In the genomic region with DNA sequence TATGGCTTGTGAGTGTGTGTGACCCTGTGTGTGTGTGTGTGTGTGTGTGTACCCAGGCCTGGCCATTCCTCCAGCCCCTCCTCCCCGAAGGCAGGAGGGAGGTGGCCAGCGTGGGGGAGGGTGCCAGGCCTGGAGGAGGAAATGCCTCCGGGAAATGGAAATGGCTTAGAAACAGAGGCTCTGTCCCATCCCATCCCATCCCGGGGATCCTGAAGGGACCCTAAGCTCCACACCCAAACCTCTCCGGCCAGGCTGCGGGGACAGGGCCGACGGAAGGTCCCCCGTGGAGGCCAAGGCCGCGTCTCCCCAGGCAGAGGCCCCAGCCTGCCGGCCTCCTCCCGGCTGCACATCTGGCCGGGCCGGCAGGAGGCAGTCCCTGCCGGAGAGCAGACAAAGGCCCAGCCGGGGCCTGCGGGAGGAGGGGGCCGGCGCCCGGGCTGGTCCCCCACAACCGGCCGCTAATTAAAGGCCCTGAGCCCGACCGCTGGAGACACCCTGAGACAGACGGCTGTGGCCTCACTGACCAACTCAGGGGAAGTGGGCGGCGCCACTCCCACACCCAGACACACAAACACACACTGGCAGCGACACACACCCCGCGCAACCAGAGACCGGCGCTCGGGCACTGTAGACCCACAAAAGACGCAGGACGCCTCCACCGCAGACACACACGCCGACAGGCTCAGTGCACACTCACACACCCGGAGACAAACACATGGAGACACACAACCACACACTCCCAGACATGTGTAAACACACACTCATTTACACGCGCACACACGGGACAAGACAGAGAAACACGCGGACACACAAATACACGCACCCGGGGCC, we compare ENCODE assay signal across 8 cellular contexts. TPM values are rescaled to one million over a fixed set of nuclear protein-coding genes. Genes with fewer than 3 reads are reported as not detected.
DNase-seq lines count a peak whose midpoint lies in the region; ATAC-seq, FAIRE-seq and TF ChIP-seq lines count a peak whose summit lies in the region.

No MANE protein-coding gene starts in this region.

- H3K27me3 ChIP-seq in breast epithelium (no peaks in the 10 kb centered on the region), pancreas (no peaks in the 10 kb centered on the region)

- H3K36me3 ChIP-seq in breast epithelium, result peaks cover 4% of the 10 kb centered on the region
- no peaks in the 10 kb centered on the region for H3K36me3 ChIP-seq in pancreas

- H3K27ac ChIP-seq in breast epithelium, result peak overlapping the region; percentile 57 to 89
- H3K27ac ChIP-seq in pancreas, result peak overlapping the region; percentile 42 to 78 (median 64)

- H3K4me1 Mint-ChIP-seq in MCF 10A (ENCODE audit: insufficient read depth, unreplicated experiment), result peaks cover 26% of the 10 kb centered on the region
- peaks cover 23% of the 10 kb centered on the region for H3K4me1 Mint-ChIP-seq in activated naive CD4-positive, alpha-beta T cell treated with anti-CD3 and anti-CD28 coated beads, Interleukin-2, amount 10 ng/mL, durations not matched to agents 7 days and 5 days

- H3K27me3 Mint-ChIP-seq in MCF 10A (ENCODE audit: insufficient read depth, unreplicated experiment), result no peaks in the 10 kb centered on the region
- peaks cover 43% of the 10 kb centered on the region for H3K27me3 Mint-ChIP-seq in activated naive CD4-positive, alpha-beta T cell treated with anti-CD3 and anti-CD28 coated beads, Interleukin-2, amount 10 ng/mL, durations not matched to agents 7 days and 5 days

- H3K36me3 Mint-ChIP-seq in MCF 10A (ENCODE audit: insufficient read depth, unreplicated experiment), result peaks cover 7% of the 10 kb centered on the region
- peaks cover 13% of the 10 kb centered on the region for H3K36me3 Mint-ChIP-seq in activated naive CD4-positive, alpha-beta T cell treated with anti-CD3 and anti-CD28 coated beads, Interleukin-2, amount 10 ng/mL, durations not matched to agents 7 days and 5 days

- no peak overlapping the region for H3K4me3 Mint-ChIP-seq in MCF 10A (ENCODE audit: unreplicated experiment)
- peak overlapping the region; percentile 78 for H3K4me3 Mint-ChIP-seq in activated naive CD4-positive, alpha-beta T cell treated with anti-CD3 and anti-CD28 coated beads, Interleukin-2, amount 10 ng/mL, durations not matched to agents 7 days and 5 days

- no peak for TF ChIP-seq POLR2A in breast epithelium (IDR thresholded peaks at IDR 0.05)

- ATAC-seq in pancreas, result peak; percentile 44 to 70 (median 66)
- no peak for ATAC-seq in HG03139 (IDR thresholded peaks at IDR 0.05; ENCODE audit: unreplicated experiment)
- no peak for ATAC-seq in HG02885 (IDR thresholded peaks at IDR 0.05; ENCODE audit: poor library complexity, unreplicated experiment)

- 10 to 12% methylated on average over 47 of the region's 47 CpGs for WGBS in pancreas, 2 donors

- DNase-seq in breast epithelium (ENCODE audit: low spot score in 2 of 2) (no peak), MCF 10A (ENCODE audit: unreplicated experiment) (no peak), cardiac septum (ENCODE audit: low spot score) (peak; percentile 86), pancreas (peak in 4 of 6 donors; percentile 30 to 70 (median 46)), HPDE6-E6E7 (ENCODE audit: extremely low spot score) (no peak)
- DNase-seq in activated naive CD4-positive, alpha-beta T cell treated with anti-CD3 and anti-CD28 coated beads, Interleukin-2, amount 10 ng/mL, durations not matched to agents 7 days and 5 days, result peak; percentile 46

- H3K4me1 ChIP-seq in breast epithelium, result peaks cover 0 to 3% of the 10 kb centered on the region in 2 donors
- H3K4me1 ChIP-seq in pancreas, result no peaks in the 10 kb centered on the region

- no peak for TF ChIP-seq CTCF in breast epithelium (IDR thresholded peaks at IDR 0.05)
- TF ChIP-seq CTCF in MCF 10A (IDR thresholded peaks at IDR 0.05; ENCODE audit: unreplicated experiment), result no peak
- no peak for TF ChIP-seq CTCF in pancreas (IDR thresholded peaks at IDR 0.05)

- intact Hi-C loops in breast epithelium (cut with DNase I; ENCODE audit: low total_unique reads), result no loop called here
- intact Hi-C loops in MCF 10A (cut with micrococcal nuclease), result no loop called here
- intact Hi-C loops in cardiac septum (cut with DNase I), result no loop called here
- intact Hi-C loops in pancreas (cut with DNase I), result no loop called here

- CTCF ChIA-PET in MCF 10A (lab: Yijun Ruan, JAX), result no interaction called here
- CTCF ChIA-PET in activated naive CD4-positive, alpha-beta T cell treated with anti-CD3 and anti-CD28 coated beads, Interleukin-2, amount 10 ng/mL, durations not matched to agents 7 days and 5 days (lab: Charles Lee), result no interaction called here

- H3K4me3 ChIP-seq in breast epithelium, result peak overlapping the region; percentile 60 to 85 (median 66)
- peak overlapping the region; percentile 26 to 48 (median 36) for H3K4me3 ChIP-seq in pancreas

- peaks cover 7% of the 10 kb centered on the region in 2 donors for H3K9me3 ChIP-seq in breast epithelium
- H3K9me3 ChIP-seq in pancreas, result no peaks in the 10 kb centered on the region

- H3K27ac Mint-ChIP-seq in MCF 10A (ENCODE audit: low read depth, unreplicated experiment), result no peak overlapping the region
- no peak overlapping the region for H3K27ac Mint-ChIP-seq in activated naive CD4-positive, alpha-beta T cell treated with anti-CD3 and anti-CD28 coated beads, Interleukin-2, amount 10 ng/mL, durations not matched to agents 7 days and 5 days

- POLR2A ChIA-PET in MCF 10A (lab: Yijun Ruan, JAX), result no interaction called here

- no TSS peak for BruUV-seq in MCF 10A (replicated peaks; lab: Mats Ljungman, UMichigan)

- FAIRE-seq in pancreas (lab: Jason Lieb, UNC), result no peak

- no peaks in the 10 kb centered on the region for H3K9me3 Mint-ChIP-seq in MCF 10A (ENCODE audit: unreplicated experiment)
- peaks cover 4% of the 10 kb centered on the region for H3K9me3 Mint-ChIP-seq in activated naive CD4-positive, alpha-beta T cell treated with anti-CD3 and anti-CD28 coated beads, Interleukin-2, amount 10 ng/mL, durations not matched to agents 7 days and 5 days

RNA-seq across cellular contexts. Expression of gene ADAMTS10, which starts 1.1 kb away (rescaled TPM):
- total RNA-seq in breast epithelium (10 to 100 TPM; 23.4 to 68.2 (median 48.2) TPM), MCF 10A (2022) (not detected in 2 replicates), cardiac septum (15.0 TPM), pancreas (10 to 100 TPM in 4 of 6 donors, 1 to 10 TPM in 2; 6.7 to 45.2 (median 15.7) TPM)
- 100 to 1,000 TPM in 1 of 2 donors, 10 to 100 TPM in 1; 46.6 to 106 TPM for polyA plus RNA-seq in pancreas

RNA-seq across cellular contexts. Expression of gene NFILZ, which starts 21.0 kb away (rescaled TPM):
- total RNA-seq in breast epithelium, result not detected
- not detected in 2 replicates for total RNA-seq in MCF 10A (2022)
- not detected for total RNA-seq in cardiac septum
- not detected for total RNA-seq in pancreas
- polyA plus RNA-seq in pancreas, result not detected

RNA-seq across cellular contexts. Expression of gene MYO1F, which starts 32.2 kb away (rescaled TPM):
- total RNA-seq in breast epithelium (10 to 100 TPM in 2 of 3 donors, 1 to 10 TPM in 1; 8.5 to 31.0 (median 11.3) TPM), MCF 10A (2022) (0.16 and 0.27 TPM in 2 replicates), cardiac septum (9.0 TPM), pancreas (10 to 100 TPM in 2 of 6 donors, 1 to 10 TPM in 4; 1.2 to 21.3 (median 4.8) TPM)
- 1 to 10 TPM; 1.9 to 7.5 TPM for polyA plus RNA-seq in pancreas

Comparison
In these comparisons a context has a peak if more than half of its experiments do, and no peak if none do; other contexts are left out.
1. DNase-seq: peak in activated naive CD4-positive, alpha-beta T cell treated with anti-CD3 and anti-CD28 coated beads, Interleukin-2, amount 10 ng/mL, durations not matched to agents 7 days and 5 days (single experiment), cardiac septum (single experiment) and pancreas (4 of 6); none in breast epithelium (0 of 2), MCF 10A (single experiment) and HPDE6-E6E7 (single experiment).
2. ATAC-seq: peak in pancreas (4 of 4); none in HG03139 (single experiment) and HG02885 (single experiment).